ENCODE assay signal across 20 cellular contexts in genomic region chr3:196931157-196931556, GRCh38. TPM values are rescaled to one million over a fixed set of nuclear protein-coding genes. Genes with fewer than 3 reads are reported as not detected.
DNase-seq lines count a peak whose midpoint lies in the region; ATAC-seq and TF ChIP-seq lines count a peak whose summit lies in the region.
"Had no signal": no experiment of that assay in that cellular context is flagged by ENCODE, and none has a peak within 500 bp of the region (broad histone marks: within the 10 kb centered on the region; RNA-seq: fewer than 3 reads in every experiment).

No MANE protein-coding gene starts in this region.

- H3K27me3 ChIP-seq in BLaER1 (no peaks in the 10 kb centered on the region), DOHH2 (ENCODE audit: control insufficient read depth, low read length) (no peaks in the 10 kb centered on the region), mesenchymal stem cell (ENCODE audit: control insufficient read depth in 1 of 2, insufficient read depth in 1 of 2, low read length in 2 of 2) (no peaks in the 10 kb centered on the region)
- H3K27me3 ChIP-seq: SJCRH30 had no signal

- peak; percentile 36 for DNase-seq in OCI-LY7 (ENCODE audit: low spot score)
- DNase-seq in glutamatergic neuron: no peak
- DNase-seq in mesenchymal stem cell: no peak
- no peak for DNase-seq in epidermal melanocyte (ENCODE audit: insufficient read length, low spot score)
- DNase-seq in stimulated activated naive CD4-positive, alpha-beta T cell treated with Interleukin-2 at 50 U/mL for 16 hours (lab: John Stamatoyannopoulos, UW): no peak
- DNase-seq: Calu3, DMS79 treated with DMSO at 0.1 percent for 48 hours, GM23248, IMR-90, NCI-H1105, NCI-H1436 treated with DMSO at 0.1 percent for 48 hours, NCI-H524 treated with DMSO at 0.1 percent for 48 hours, NCI-H774, PC-9, SJCRH30 had no signal

- no peak overlapping the region for H4K8ac ChIP-seq in mesenchymal stem cell (ENCODE audit: low read length)

- H3K27ac ChIP-seq in BLaER1 (peak overlapping the region; percentile 65), DOHH2 (ENCODE audit: low read depth, low read length) (peak overlapping the region; percentile 19; the same call in 1 of the 2 replicates), OCI-LY7 (ENCODE audit: low read depth, low read length, poor library complexity, severe bottlenecking) (peak overlapping the region; percentile 72), mesenchymal stem cell (ENCODE audit: low read length, poor library complexity, severe bottlenecking) (no peak overlapping the region)
- H3K27ac ChIP-seq: GM23248, PC-9, SJCRH30 had no signal

- H2BK12ac ChIP-seq in mesenchymal stem cell (ENCODE audit: low read length in 2 of 2): no peak overlapping the region

- 96% methylated on average over 1 of the region's 4 CpGs for WGBS in mesenchymal stem cell

- H3K4me1 Mint-ChIP-seq in glutamatergic neuron (ENCODE audit: low read depth, unreplicated experiment): peaks cover 15% of the 10 kb centered on the region

- H3K36me3 ChIP-seq in BLaER1 (peaks cover 70% of the 10 kb centered on the region), DOHH2 (ENCODE audit: control insufficient read depth, low read length) (peaks cover 66% of the 10 kb centered on the region), OCI-LY7 (ENCODE audit: insufficient read depth, low read length) (peaks cover 78% of the 10 kb centered on the region), mesenchymal stem cell (ENCODE audit: control insufficient read depth in 1 of 2, insufficient read depth in 2 of 2, low read depth in 1 of 2, low read length in 2 of 2) (peaks cover 29 to 76% of the 10 kb centered on the region in 2 experiments)

- no TSS peak for BruUV-seq in OCI-LY7 (replicated peaks; lab: Mats Ljungman, UMichigan)

- H3K27ac Mint-ChIP-seq in glutamatergic neuron (ENCODE audit: unreplicated experiment): no peak overlapping the region

- H3K4me1 ChIP-seq in BLaER1: peaks cover 70% of the 10 kb centered on the region
- H3K4me1 ChIP-seq in DOHH2 (ENCODE audit: control insufficient read depth, low read length): peaks cover 24% of the 10 kb centered on the region
- peaks cover 26% of the 10 kb centered on the region for H3K4me1 ChIP-seq in OCI-LY7 (ENCODE audit: insufficient read depth, low read length, poor library complexity, severe bottlenecking)
- no peaks in the 10 kb centered on the region for H3K4me1 ChIP-seq in mesenchymal stem cell (ENCODE audit: control insufficient read depth, insufficient read depth, low read depth, low read length)
- H3K4me1 ChIP-seq: HAP-1, SJCRH30 had no signal

- H3K18ac ChIP-seq in mesenchymal stem cell (ENCODE audit: low read depth in 1 of 2, low read length in 2 of 2): no peak overlapping the region

- no peak for ATAC-seq in HG03095 (IDR thresholded peaks at IDR 0.05; ENCODE audit: unreplicated experiment)
- ATAC-seq: Right ventricle myocardium inferior had no signal

- POLR2A ChIA-PET in OCI-LY7 (lab: Charles Lee): interaction anchor here (0.5 to 0.7 kb wide), 4 partner anchors 8 to 1531 kb away, joined by 3 read pairs; no protein-coding TSS in a partner anchor

- no peaks in the 10 kb centered on the region for H4K20me1 ChIP-seq in BLaER1
- no peaks in the 10 kb centered on the region for H4K20me1 ChIP-seq in DOHH2 (ENCODE audit: control insufficient read depth, insufficient read depth, low read depth, low read length)
- H4K20me1 ChIP-seq in OCI-LY7 (ENCODE audit: insufficient read depth, low read length): no peaks in the 10 kb centered on the region; the same call in 1 of the 2 replicates

- H3K9ac ChIP-seq in BLaER1 (peak overlapping the region; percentile 42; the same call in 1 of the 2 replicates), mesenchymal stem cell (ENCODE audit: low read length) (no peak overlapping the region)
- H3K9ac ChIP-seq: GM23248 had no signal

- H3K79me2 ChIP-seq in DOHH2 (ENCODE audit: control insufficient read depth, low read length) (no peaks in the 10 kb centered on the region), OCI-LY7 (ENCODE audit: insufficient read depth, low read depth, low read length) (no peaks in the 10 kb centered on the region)

- peaks cover 2% of the 10 kb centered on the region for H3K9me3 Mint-ChIP-seq in glutamatergic neuron (ENCODE audit: unreplicated experiment)

- CTCF ChIA-PET in OCI-LY7 (lab: Charles Lee; ENCODE audit: unreplicated experiment): no interaction called here

- peaks cover 6% of the 10 kb centered on the region; the same call in 1 of the 2 replicates for H3F3A ChIP-seq in DOHH2 (ENCODE audit: control insufficient read depth, insufficient read depth)

- H3K9me3 ChIP-seq in BLaER1 (no peaks in the 10 kb centered on the region), DOHH2 (ENCODE audit: control insufficient read depth, insufficient read depth, low read length) (no peaks in the 10 kb centered on the region), OCI-LY7 (ENCODE audit: low read length) (no peaks in the 10 kb centered on the region), mesenchymal stem cell (ENCODE audit: control insufficient read depth, low read length) (no peaks in the 10 kb centered on the region)
- H3K9me3 ChIP-seq: HAP-1, SJCRH30 had no signal

- no peak overlapping the region for H3K4me3 ChIP-seq in BLaER1
- H3K4me3 ChIP-seq in DOHH2 (ENCODE audit: low read length): no peak overlapping the region
- peak overlapping the region; percentile 15 for H3K4me3 ChIP-seq in OCI-LY7 (ENCODE audit: low read depth, low read length, poor library complexity, severe bottlenecking)
- H3K4me3 ChIP-seq in mesenchymal stem cell (ENCODE audit: insufficient read depth in 1 of 2, low read depth in 1 of 2, low read length in 2 of 2): no peak overlapping the region
- H3K4me3 ChIP-seq: GM23248, HAP-1, PC-9, SJCRH30 had no signal

- peak overlapping the region; percentile 2 for H3K4me3 Mint-ChIP-seq in glutamatergic neuron (ENCODE audit: unreplicated experiment)

- no peaks in the 10 kb centered on the region for H3K9me2 ChIP-seq in DOHH2 (replicated peaks; ENCODE audit: control insufficient read depth, low read length)
- H3K9me2 ChIP-seq in OCI-LY7 (ENCODE audit: insufficient read depth, low read length): no peaks in the 10 kb centered on the region

- intact Hi-C loops in OCI-LY7 (cut with micrococcal nuclease; ENCODE audit: unreplicated experiment): no loop called here

- no peak overlapping the region for H3K23ac ChIP-seq in mesenchymal stem cell (ENCODE audit: low read length in 2 of 2)

- H3K4me2 ChIP-seq in BLaER1: peak overlapping the region; percentile 78
- peak overlapping the region; percentile 44 for H3K4me2 ChIP-seq in DOHH2 (ENCODE audit: low read length)
- peak overlapping the region; percentile 64 for H3K4me2 ChIP-seq in OCI-LY7 (ENCODE audit: low read length)
- no peak overlapping the region for H3K4me2 ChIP-seq in mesenchymal stem cell (ENCODE audit: low read length, poor library complexity, severe bottlenecking)
- H3K4me2 ChIP-seq: PC-9 had no signal

- H2BK120ac ChIP-seq in mesenchymal stem cell (ENCODE audit: low read depth, low read length): no peak overlapping the region

- H3K14ac ChIP-seq in mesenchymal stem cell (ENCODE audit: low read length in 2 of 2): no peak overlapping the region

- H2BK5ac ChIP-seq in mesenchymal stem cell (ENCODE audit: low read depth, low read length, poor library complexity, severe bottlenecking): no peak overlapping the region

- H2AK5ac ChIP-seq in mesenchymal stem cell (ENCODE audit: low read length, severe bottlenecking): no peak overlapping the region

- no peak for TF ChIP-seq CTCF in DOHH2 (IDR thresholded peaks at IDR 0.05; ENCODE audit: low read depth, low read length, poor library complexity, severe bottlenecking)
- no peak for TF ChIP-seq CTCF in OCI-LY7 (conservative IDR thresholded peaks at IDR 0.05; ENCODE audit: low read length)
- no peak for TF ChIP-seq CTCF in glutamatergic neuron (IDR thresholded peaks at IDR 0.05; ENCODE audit: partially characterized antibody, unreplicated experiment)

- H3K4ac ChIP-seq in mesenchymal stem cell (ENCODE audit: low read depth in 1 of 2, low read length in 2 of 2): no peak overlapping the region

- no peak overlapping the region for H4K91ac ChIP-seq in mesenchymal stem cell (ENCODE audit: low read length)

- no peaks in the 10 kb centered on the region for H3K36me3 Mint-ChIP-seq in glutamatergic neuron (ENCODE audit: unreplicated experiment)

- H3K79me1 ChIP-seq in mesenchymal stem cell (replicated peaks; ENCODE audit: low read length, poor library complexity, severe bottlenecking): peaks cover 8% of the 10 kb centered on the region

- no peak overlapping the region for H2BK15ac ChIP-seq in mesenchymal stem cell (ENCODE audit: low read depth, poor library complexity, severe bottlenecking)

- H2AFZ ChIP-seq in OCI-LY7 (ENCODE audit: low read length): no peak overlapping the region
- H2AFZ ChIP-seq in mesenchymal stem cell (ENCODE audit: low read depth, low read length): no peak overlapping the region
- H2AFZ ChIP-seq: GM23248, PC-9 had no signal

- H3K27me3 Mint-ChIP-seq in glutamatergic neuron (ENCODE audit: unreplicated experiment): peaks cover 2% of the 10 kb centered on the region

RNA-seq across cellular contexts. Expression of gene NCBP2, which starts 11.2 kb away (rescaled TPM):
- 46.4 and 66.7 TPM in 2 replicates for total RNA-seq in OCI-LY7 (2014; rRNA removed; shearing (Covaris generic))
- total RNA-seq in OCI-LY7 (2022) (70.4 and 73.6 TPM in 2 replicates), glutamatergic neuron (ENCODE audit: unreplicated experiment) (118 TPM)
- polyA plus RNA-seq in mesenchymal stem cell (2013, experiment 1 of 2): 66.7 TPM
- polyA plus RNA-seq in mesenchymal stem cell (2013, experiment 2 of 2): 67.4 TPM

RNA-seq across cellular contexts. Expression of gene PIGZ, which starts 37.5 kb away (rescaled TPM):
- not detected in 2 replicates for total RNA-seq in OCI-LY7 (2014; rRNA removed; shearing (Covaris generic))
- 0.42 TPM in 1 of 2 replicates, not detected in the other for total RNA-seq in OCI-LY7 (2022)
- 4.7 TPM for total RNA-seq in glutamatergic neuron (ENCODE audit: unreplicated experiment)
- 1.0 TPM for polyA plus RNA-seq in mesenchymal stem cell (2013, experiment 1 of 2)
- polyA plus RNA-seq in mesenchymal stem cell (2013, experiment 2 of 2): 1.2 TPM
